Comparison of ENCODE assay signal across 8 cellular contexts in the genomic region with DNA sequence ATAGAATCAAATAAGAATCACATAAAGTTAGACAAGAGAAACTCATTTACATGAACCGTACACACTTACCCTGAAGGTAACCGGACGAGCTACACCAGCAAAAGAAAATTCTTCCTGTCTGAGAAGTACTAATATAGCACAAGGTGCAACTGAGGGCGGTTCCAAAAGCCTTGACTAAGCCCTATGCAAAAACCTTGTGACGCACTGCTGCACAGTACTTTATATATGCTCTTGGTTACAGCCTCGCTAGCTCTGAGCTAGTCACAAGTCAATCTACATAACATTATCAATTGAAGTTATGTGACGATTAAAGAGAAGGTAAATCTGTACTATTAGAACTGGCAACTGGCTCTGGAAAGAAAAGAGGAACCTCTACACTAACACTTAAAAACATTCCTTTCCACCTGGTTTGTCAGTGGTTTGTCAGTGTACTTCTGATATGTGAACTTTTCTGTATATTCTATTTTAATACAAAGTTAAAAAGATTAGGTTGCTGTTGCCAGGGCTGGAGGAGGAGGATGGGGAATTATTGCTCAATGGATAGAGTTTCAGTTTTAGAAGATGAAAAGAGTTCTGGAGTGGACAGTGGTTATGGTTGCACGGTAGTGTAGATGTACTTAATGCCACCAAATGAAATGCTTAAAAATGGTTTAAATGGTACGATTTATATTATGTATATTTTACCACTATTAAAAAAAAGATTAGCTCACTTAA. TPM values are rescaled to one million over a fixed set of nuclear protein-coding genes. Genes with fewer than 3 reads are reported as not detected.
DNase-seq lines count a peak whose midpoint lies in the region; ATAC-seq and TF ChIP-seq lines count a peak whose summit lies in the region.

No MANE protein-coding gene starts in this region.

- H3K4me3 Mint-ChIP-seq in IgD-negative memory B cell: peak overlapping the region; percentile 75 to 95 (median 86)
- peak overlapping the region; percentile 78 for H3K4me3 Mint-ChIP-seq in activated CD8-positive, alpha-beta T cell treated with anti-CD3 and anti-CD28 coated beads, Interleukin-2, amount 10 ng/mL, durations not matched to agents 7 days and 5 days

- peaks cover 37% of the 10 kb centered on the region for H3F3A ChIP-seq in DOHH2 (ENCODE audit: control insufficient read depth, insufficient read depth)

- H3K9me2 ChIP-seq in DOHH2 (replicated peaks; ENCODE audit: control insufficient read depth, low read length): no peaks in the 10 kb centered on the region

- CTCF ChIA-PET in activated CD8-positive, alpha-beta T cell treated with anti-CD3 and anti-CD28 coated beads, Interleukin-2, amount 10 ng/mL, durations not matched to agents 7 days and 5 days (lab: Charles Lee): interaction anchor here (0.8 to 3.2 kb wide), 9 partner anchors 8 to 194 kb away, joined by 3 to 31 read pairs (median 17); partner anchors contain the start of genes NT5C3A and RP9

- peak overlapping the region; percentile 49 to 76 (median 76) for H3K27ac Mint-ChIP-seq in IgD-negative memory B cell
- H3K27ac Mint-ChIP-seq in activated CD8-positive, alpha-beta T cell treated with anti-CD3 and anti-CD28 coated beads, Interleukin-2, amount 10 ng/mL, durations not matched to agents 7 days and 5 days: peak overlapping the region; percentile 73

- H3K9me3 ChIP-seq in DOHH2 (ENCODE audit: control insufficient read depth, insufficient read depth, low read length) (no peaks in the 10 kb centered on the region), skeletal muscle tissue (ENCODE audit: control insufficient read depth in 3 of 3, low read length in 3 of 3) (no peaks in the 10 kb centered on the region)

- H3K4me3 ChIP-seq in DOHH2 (ENCODE audit: low read length): peak overlapping the region; percentile 70
- peak overlapping the region; percentile 7 for H3K4me3 ChIP-seq in fibroblast of the aortic adventitia (ENCODE audit: low read depth, low read length)
- peak overlapping the region; percentile 65 to 89 (median 72) for H3K4me3 ChIP-seq in skeletal muscle tissue (ENCODE audit: low read length in 3 of 3)

- no peaks in the 10 kb centered on the region for H3K27me3 Mint-ChIP-seq in IgD-negative memory B cell
- H3K27me3 Mint-ChIP-seq in activated CD8-positive, alpha-beta T cell treated with anti-CD3 and anti-CD28 coated beads, Interleukin-2, amount 10 ng/mL, durations not matched to agents 7 days and 5 days (ENCODE audit: low read depth): no peaks in the 10 kb centered on the region

- in situ Hi-C loops in G401 (cut with HindIII; ENCODE audit: low sequenced_read_pairs): no loop called here

- no peaks in the 10 kb centered on the region for H3K27me3 ChIP-seq in DOHH2 (ENCODE audit: control insufficient read depth, low read length)
- no peaks in the 10 kb centered on the region for H3K27me3 ChIP-seq in skeletal muscle tissue (ENCODE audit: control insufficient read depth in 3 of 3, insufficient read depth in 3 of 3, low read length in 3 of 3)

- peaks cover 9% of the 10 kb centered on the region for H3K36me3 ChIP-seq in DOHH2 (ENCODE audit: control insufficient read depth, low read length)
- no peaks in the 10 kb centered on the region for H3K36me3 ChIP-seq in skeletal muscle tissue (ENCODE audit: control insufficient read depth in 3 of 3, insufficient read depth in 3 of 3, low read length in 3 of 3)

- POLR2A ChIA-PET in activated CD8-positive, alpha-beta T cell treated with anti-CD3 and anti-CD28 coated beads, Interleukin-2, amount 10 ng/mL, durations not matched to agents 7 days and 5 days (lab: Charles Lee): interaction anchor here (0.8 to 2.7 kb wide), 6 partner anchors 10 to 150 kb away, joined by 3 to 30 read pairs (median 8); partner anchors contain the start of genes NT5C3A and RP9

- peak overlapping the region; percentile 81 for H3K4me2 ChIP-seq in DOHH2 (ENCODE audit: low read length)

- no peak for TF ChIP-seq CTCF in DOHH2 (IDR thresholded peaks at IDR 0.05; ENCODE audit: low read depth, low read length, poor library complexity, severe bottlenecking)
- TF ChIP-seq CTCF in fibroblast of the aortic adventitia (IDR thresholded peaks at IDR 0.05; ENCODE audit: insufficient read depth, low read length): no peak

- H3K27ac ChIP-seq in DOHH2 (ENCODE audit: low read depth, low read length) (peak overlapping the region; percentile 86), skeletal muscle tissue (ENCODE audit: low read depth, low read length) (peak overlapping the region; percentile 17)

- H3K9ac ChIP-seq in skeletal muscle tissue (ENCODE audit: low read depth in 1 of 3, low read length in 3 of 3): peak overlapping the region; percentile 79 to 88 (median 85)

- peaks cover 31 to 58% (median 47%) of the 10 kb centered on the region in 3 donors for H3K4me1 Mint-ChIP-seq in IgD-negative memory B cell
- H3K4me1 Mint-ChIP-seq in activated CD8-positive, alpha-beta T cell treated with anti-CD3 and anti-CD28 coated beads, Interleukin-2, amount 10 ng/mL, durations not matched to agents 7 days and 5 days (ENCODE audit: low read depth): peaks cover 43% of the 10 kb centered on the region

- DNase-seq in activated CD8-positive, alpha-beta T cell treated with anti-CD3 and anti-CD28 coated beads, Interleukin-2, amount 10 ng/mL, durations not matched to agents 7 days and 5 days: peak; percentile 84
- DNase-seq in fibroblast of the aortic adventitia (ENCODE audit: low read depth) (peak; percentile 61), iPS-NIHi7 (ENCODE audit: extremely low spot score) (no peak), G401 (ENCODE audit: low spot score) (no peak)

- peaks cover 80% of the 10 kb centered on the region for H3K4me1 ChIP-seq in DOHH2 (ENCODE audit: control insufficient read depth, low read length)
- peaks cover 10 to 23% (median 14%) of the 10 kb centered on the region in 3 donors for H3K4me1 ChIP-seq in skeletal muscle tissue (ENCODE audit: control insufficient read depth in 3 of 3, insufficient read depth in 3 of 3, low read length in 3 of 3)

- no peaks in the 10 kb centered on the region for H3K9me3 Mint-ChIP-seq in IgD-negative memory B cell
- no peaks in the 10 kb centered on the region for H3K9me3 Mint-ChIP-seq in activated CD8-positive, alpha-beta T cell treated with anti-CD3 and anti-CD28 coated beads, Interleukin-2, amount 10 ng/mL, durations not matched to agents 7 days and 5 days (ENCODE audit: insufficient read depth)

- peaks cover 4% of the 10 kb centered on the region for H3K36me3 Mint-ChIP-seq in IgD-negative memory B cell
- peaks cover 10% of the 10 kb centered on the region for H3K36me3 Mint-ChIP-seq in activated CD8-positive, alpha-beta T cell treated with anti-CD3 and anti-CD28 coated beads, Interleukin-2, amount 10 ng/mL, durations not matched to agents 7 days and 5 days (ENCODE audit: low read depth)

- peaks cover 99% of the 10 kb centered on the region for H3K79me2 ChIP-seq in DOHH2 (ENCODE audit: control insufficient read depth, low read length)

- H4K20me1 ChIP-seq in DOHH2 (ENCODE audit: control insufficient read depth, insufficient read depth, low read depth, low read length): peaks cover 35% of the 10 kb centered on the region

- ATAC-seq in GM21515 (IDR thresholded peaks at IDR 0.05; ENCODE audit: unreplicated experiment): peak; percentile 90
- peak; percentile 98 for ATAC-seq in activated CD8-positive, alpha-beta T cell treated with anti-CD3 and anti-CD28 coated beads, Interleukin-2, amount 10 ng/mL, durations not matched to agents 7 days and 5 days

RNA-seq across cellular contexts. Expression of gene NT5C3A, which starts 21.6 kb away (rescaled TPM):
- 67.5 TPM for polyA plus RNA-seq in IgD-negative memory B cell
- 10 to 100 TPM; 44.4 to 45.8 TPM for total RNA-seq in activated CD8-positive, alpha-beta T cell treated with anti-CD3 and anti-CD28 coated beads, Interleukin-2, amount 10 ng/mL, durations not matched to agents 7 days and 5 days
- total RNA-seq in fibroblast of the aortic adventitia (ENCODE audit: low replicate concordance): 17.1 and 26.8 TPM in 2 replicates
- 31.3 TPM for total RNA-seq in skeletal muscle tissue
- total RNA-seq in G401 (2014; rRNA removed; shearing (Covaris generic)): 11.0 and 22.0 TPM in 2 replicates

Comparison
In these comparisons a context has a peak if more than half of its experiments do, and no peak if none do; other contexts are left out.
1. H3K4me3 ChIP-seq: peak in every context shown above with its lines; median percentile 72 in skeletal muscle tissue; 70 in DOHH2; 7 in fibroblast of the aortic adventitia.
2. DNase-seq: peak in activated CD8-positive, alpha-beta T cell treated with anti-CD3 and anti-CD28 coated beads, Interleukin-2, amount 10 ng/mL, durations not matched to agents 7 days and 5 days (single experiment) and fibroblast of the aortic adventitia (single experiment); none in iPS-NIHi7 (single experiment) and G401 (single experiment).